ENCODE assay signal across 1 cellular context in the genomic region with DNA sequence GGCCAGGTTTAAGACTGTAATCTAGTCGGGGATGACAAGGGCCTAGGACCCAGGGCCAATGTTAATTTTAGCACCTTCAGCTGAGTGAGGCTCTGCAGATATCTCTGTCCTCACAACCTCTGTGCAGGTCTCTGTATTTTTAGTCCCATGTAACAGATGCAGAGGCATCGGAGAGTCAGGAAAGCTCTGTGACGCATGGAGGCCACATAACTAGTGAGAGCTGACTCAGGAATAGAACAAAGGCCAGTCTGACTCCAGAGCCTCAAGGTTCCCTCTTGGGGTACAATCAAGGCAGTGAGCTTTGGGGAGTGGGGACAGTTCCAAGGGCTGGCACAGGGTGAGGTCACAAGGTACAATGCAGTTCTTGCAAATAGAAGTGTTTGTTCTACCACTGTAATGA.
TF ChIP-seq lines count a peak whose summit lies in the region.

No MANE protein-coding gene starts in this region.

TF ChIP-seq in H1, 55 proteins besides CTCF, POLR2A, EP300 and RAD21:
- no peak for TF ChIP-seq SP1 (IDR thresholded peaks at IDR 0.05; ENCODE audit: low read depth, low read length)
